ENCODE assay signal across 15 cellular contexts in genomic region chr6:82568290-82568993, GRCh38.
A peak's percentile ranks its signal among the peaks of the same experiment; 100 is the strongest.
DNase-seq lines count a peak whose midpoint lies in the region; ATAC-seq, FAIRE-seq and TF ChIP-seq lines count a peak whose summit lies in the region.
"Had no signal": no experiment of that assay in that cellular context is flagged by ENCODE, and none has a peak within 500 bp of the region (broad histone marks: within the 10 kb centered on the region; RNA-seq: fewer than 3 reads in every experiment).

No MANE protein-coding gene starts in this region.

- no peak for FAIRE-seq in GM19239 (lab: Jason Lieb, UNC)
- FAIRE-seq: small intestine had no signal

- H3K4me3 ChIP-seq in coronary artery = no peak overlapping the region
- H3K4me3 ChIP-seq: heart right ventricle, mucosa of descending colon had no signal

- ATAC-seq in GM19372 (IDR thresholded peaks at IDR 0.05; ENCODE audit: low read depth, unreplicated experiment) (peak; percentile 88), HG02943 (IDR thresholded peaks at IDR 0.05; ENCODE audit: low read depth, unreplicated experiment) (peak; percentile 98), Right ventricle myocardium inferior (no peak)
- ATAC-seq: heart right ventricle; mucosa of descending colon; stimulated activated naive CD8-positive, alpha-beta T cell treated with anti-CD3 and anti-CD28 coated beads, Interleukin-15, Interleukin-2, amounts not matched to agents 100 U/mL and 50 U/mL, for 24 hours had no signal

- TF ChIP-seq CTCF in coronary artery (IDR thresholded peaks at IDR 0.05) = no peak

- peak; percentile 49 for DNase-seq in DMS153 treated with DMSO at 0.1 percent for 48 hours (lab: John Stamatoyannopoulos, UW; ENCODE audit: unreplicated experiment)
- DNase-seq in NCI-H2029 (lab: John Stamatoyannopoulos, UW) = peak; percentile 95
- no peak for DNase-seq in germinal center (ENCODE audit: low spot score)
- DNase-seq in coronary artery (ENCODE audit: low spot score) = no peak
- no peak for DNase-seq in GM19239 (ENCODE audit: insufficient read length, low spot score)
- no peak for DNase-seq in Right ventricle myocardium inferior (ENCODE audit: missing footprints)
- DNase-seq: activated naive CD4-positive, alpha-beta T cell treated with Interleukin-2 at 50 U/mL for 16 hours; dermis blood vessel endothelial cell; heart right ventricle; small intestine; stimulated activated naive CD8-positive, alpha-beta T cell treated with anti-CD3 and anti-CD28 coated beads, Interleukin-15, Interleukin-2, amounts not matched to agents 100 U/mL and 50 U/mL, for 24 hours had no signal

- no peak overlapping the region for H3K27ac ChIP-seq in coronary artery
- H3K27ac ChIP-seq: heart right ventricle, VCaP had no signal

- intact Hi-C loops in Right ventricle myocardium inferior (cut with DNase I) = no loop called here

Comparison
In these comparisons a context has a peak if more than half of its experiments do, and no peak if none do; other contexts are left out.
1. DNase-seq: peak in DMS153 treated with DMSO at 0.1 percent for 48 hours (single experiment) and NCI-H2029 (single experiment); none in germinal center (single experiment), coronary artery (single experiment), GM19239 (single experiment) and Right ventricle myocardium inferior (single experiment).